Comparison of ENCODE assay signal across 22 cellular contexts in the genomic region with DNA sequence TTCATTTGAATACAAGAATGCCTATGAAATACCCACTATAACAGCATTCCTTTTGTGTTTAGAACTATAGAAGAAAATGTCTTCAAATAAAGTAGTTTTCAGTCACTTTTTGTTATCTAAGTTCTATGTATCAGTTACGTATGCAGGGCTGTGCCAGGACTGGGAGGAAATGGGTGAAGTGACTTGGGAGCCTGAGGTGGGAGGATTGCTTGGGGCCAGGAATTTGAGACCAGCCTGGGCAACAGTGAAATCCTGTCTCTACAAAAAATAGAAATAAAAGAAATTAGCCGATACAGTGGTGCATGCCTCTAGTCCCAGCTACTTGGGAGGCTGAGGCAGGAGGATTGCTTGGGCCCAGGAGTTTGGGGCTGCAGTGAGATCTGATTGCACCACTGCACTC. TPM values are rescaled to one million over a fixed set of nuclear protein-coding genes. Genes with fewer than 3 reads are reported as not detected.
DNase-seq lines count a peak whose midpoint lies in the region; ATAC-seq, FAIRE-seq and TF ChIP-seq lines count a peak whose summit lies in the region.
"Had no signal": no experiment of that assay in that cellular context is flagged by ENCODE, and none has a peak within 500 bp of the region (broad histone marks: within the 10 kb centered on the region; RNA-seq: fewer than 3 reads in every experiment).

No MANE protein-coding gene starts in this region.

- peak overlapping the region; percentile 84 for H3K27ac Mint-ChIP-seq in activated T-cell treated with anti-CD3 and anti-CD28 coated beads, Interleukin-2, amount 50 U/mL, for 24 hours
- peak overlapping the region; percentile 53 for H3K27ac Mint-ChIP-seq in activated T-helper 2 cell treated with anti-CD3 and anti-CD28 coated beads, Interferon-gamma antibody, Interleukin-2, Interleukin-4, amounts not matched to agents 10 μg/mL and 5 μg/mL and 100 μg/mL, durations not matched to agents 14 hours and 24 hours and 36 hours
- H3K27ac Mint-ChIP-seq in stimulated activated naive CD8-positive, alpha-beta T cell treated with anti-CD3 and anti-CD28 coated beads, Interleukin-15, amount 100 ng/mL, for 72 hours, result peak overlapping the region in 1 of 2 donors; percentile 87
- H3K27ac Mint-ChIP-seq: B cell, CD14-positive monocyte had no signal

- peaks cover 29% of the 10 kb centered on the region for H3K36me3 Mint-ChIP-seq in activated T-cell treated with anti-CD3 and anti-CD28 coated beads, Interleukin-2, amount 50 U/mL, for 24 hours (ENCODE audit: low read depth)
- H3K36me3 Mint-ChIP-seq in activated T-helper 2 cell treated with anti-CD3 and anti-CD28 coated beads, Interferon-gamma antibody, Interleukin-2, Interleukin-4, amounts not matched to agents 10 μg/mL and 5 μg/mL and 100 μg/mL, durations not matched to agents 14 hours and 24 hours and 36 hours (ENCODE audit: low read depth), result peaks cover 18% of the 10 kb centered on the region

- no peak for ATAC-seq in stimulated activated naive CD8-positive, alpha-beta T cell treated with anti-CD3 and anti-CD28 coated beads, Interleukin-15, amount 100 ng/mL, for 72 hours

- FAIRE-seq in HTR-8/SVneo (lab: Jason Lieb, UNC) (peak; percentile 51), H54 (lab: Jason Lieb, UNC) (no peak)
- FAIRE-seq: A204.1, GM19239, H1 had no signal

- H3K27me3 Mint-ChIP-seq in activated T-cell treated with anti-CD3 and anti-CD28 coated beads, Interleukin-2, amount 50 U/mL, for 24 hours, result peaks cover 25% of the 10 kb centered on the region
- peaks cover 19% of the 10 kb centered on the region for H3K27me3 Mint-ChIP-seq in activated T-helper 2 cell treated with anti-CD3 and anti-CD28 coated beads, Interferon-gamma antibody, Interleukin-2, Interleukin-4, amounts not matched to agents 10 μg/mL and 5 μg/mL and 100 μg/mL, durations not matched to agents 14 hours and 24 hours and 36 hours (ENCODE audit: low read depth)
- H3K27me3 Mint-ChIP-seq in stimulated activated naive CD8-positive, alpha-beta T cell treated with anti-CD3 and anti-CD28 coated beads, Interleukin-15, amount 100 ng/mL, for 72 hours, result peaks cover 16% of the 10 kb centered on the region
- H3K27me3 Mint-ChIP-seq: B cell had no signal

- no peak for TF ChIP-seq POLR2A in H54 (IDR thresholded peaks at IDR 0.05; ENCODE audit: low read depth, low read length)

- no peak overlapping the region for H3K4me3 Mint-ChIP-seq in activated T-cell treated with anti-CD3 and anti-CD28 coated beads, Interleukin-2, amount 50 U/mL, for 24 hours
- no peak overlapping the region for H3K4me3 Mint-ChIP-seq in activated T-helper 2 cell treated with anti-CD3 and anti-CD28 coated beads, Interferon-gamma antibody, Interleukin-2, Interleukin-4, amounts not matched to agents 10 μg/mL and 5 μg/mL and 100 μg/mL, durations not matched to agents 14 hours and 24 hours and 36 hours (ENCODE audit: low read depth)
- peak overlapping the region; percentile 20 to 69 for H3K4me3 Mint-ChIP-seq in stimulated activated naive CD8-positive, alpha-beta T cell treated with anti-CD3 and anti-CD28 coated beads, Interleukin-15, amount 100 ng/mL, for 72 hours
- H3K4me3 Mint-ChIP-seq: B cell, CD14-positive monocyte had no signal

- H3K4me1 Mint-ChIP-seq in activated T-cell treated with anti-CD3 and anti-CD28 coated beads, Interleukin-2, amount 50 U/mL, for 24 hours (ENCODE audit: low read depth), result peaks cover 53% of the 10 kb centered on the region
- peaks cover 40% of the 10 kb centered on the region for H3K4me1 Mint-ChIP-seq in activated T-helper 2 cell treated with anti-CD3 and anti-CD28 coated beads, Interferon-gamma antibody, Interleukin-2, Interleukin-4, amounts not matched to agents 10 μg/mL and 5 μg/mL and 100 μg/mL, durations not matched to agents 14 hours and 24 hours and 36 hours (ENCODE audit: low read depth)
- H3K4me1 Mint-ChIP-seq in stimulated activated naive CD8-positive, alpha-beta T cell treated with anti-CD3 and anti-CD28 coated beads, Interleukin-15, amount 100 ng/mL, for 72 hours, result peaks cover 77% of the 10 kb centered on the region
- H3K4me1 Mint-ChIP-seq: B cell had no signal

- no peak for DNase-seq in activated T-cell treated with anti-CD3 and anti-CD28 coated beads, Interleukin-2, amount 50 U/mL, for 24 hours
- DNase-seq in activated T-cell treated with anti-CD3 and anti-CD28 coated beads, Interleukin-2, amount 50 U/mL, for 48 hours, result no peak
- DNase-seq in HTR-8/SVneo (ENCODE audit: insufficient read length, low spot score) (no peak), Ammon's horn (ENCODE audit: low spot score) (no peak), glomerular visceral epithelial cell (ENCODE audit: extremely low spot score) (no peak), H54 (ENCODE audit: insufficient read length, low spot score) (no peak)
- DNase-seq in activated T-helper 2 cell treated with anti-CD3 and anti-CD28 coated beads, Interferon-gamma antibody, Interleukin-2, Interleukin-4, amounts not matched to agents 10 μg/mL and 5 μg/mL and 100 μg/mL, durations not matched to agents 14 hours and 24 hours and 36 hours (ENCODE audit: low spot score), result no peak
- DNase-seq in stimulated activated naive CD8-positive, alpha-beta T cell treated with anti-CD3 and anti-CD28 coated beads, Interleukin-15, amount 100 ng/mL, for 72 hours, result no peak
- DNase-seq: DMS79, Kasumi-1, MG63, NCI-H1694 treated with DMSO at 0.1 percent for 48 hours, NCI-H2081 treated with DMSO at 0.1 percent for 48 hours, NCI-H2171 treated with DMSO at 0.1 percent for 48 hours, NCI-H524 treated with DMSO at 0.1 percent for 48 hours, NCI-H82, Peyer's patch had no signal

- intact Hi-C loops in activated T-helper 2 cell treated with anti-CD3 and anti-CD28 coated beads, Interferon-gamma antibody, Interleukin-2, Interleukin-4, amounts not matched to agents 10 μg/mL and 5 μg/mL and 100 μg/mL, durations not matched to agents 14 hours and 24 hours and 36 hours (cut with micrococcal nuclease), result loop anchor here (1.0 to 5.0 kb wide), 4 partner anchors 19 to 341 kb away; no protein-coding TSS in a partner anchor

- H3K9me3 Mint-ChIP-seq in activated T-cell treated with anti-CD3 and anti-CD28 coated beads, Interleukin-2, amount 50 U/mL, for 24 hours, result no peaks in the 10 kb centered on the region
- no peaks in the 10 kb centered on the region for H3K9me3 Mint-ChIP-seq in activated T-helper 2 cell treated with anti-CD3 and anti-CD28 coated beads, Interferon-gamma antibody, Interleukin-2, Interleukin-4, amounts not matched to agents 10 μg/mL and 5 μg/mL and 100 μg/mL, durations not matched to agents 14 hours and 24 hours and 36 hours
- no peaks in the 10 kb centered on the region for H3K9me3 Mint-ChIP-seq in stimulated activated naive CD8-positive, alpha-beta T cell treated with anti-CD3 and anti-CD28 coated beads, Interleukin-15, amount 100 ng/mL, for 72 hours

RNA-seq across cellular contexts. Expression of a gene that starts 22.9 kb away (rescaled TPM):
- not detected in 2 replicates for total RNA-seq in activated T-helper 2 cell treated with anti-CD3 and anti-CD28 coated beads, Interferon-gamma antibody, Interleukin-2, Interleukin-4, amounts not matched to agents 10 μg/mL and 5 μg/mL and 100 μg/mL, durations not matched to agents 14 hours and 24 hours and 36 hours
- total RNA-seq: B cell, H1, Peyer's patch had no signal

RNA-seq across cellular contexts. Expression of a gene that starts 22.9 kb away (rescaled TPM):
- total RNA-seq in activated T-helper 2 cell treated with anti-CD3 and anti-CD28 coated beads, Interferon-gamma antibody, Interleukin-2, Interleukin-4, amounts not matched to agents 10 μg/mL and 5 μg/mL and 100 μg/mL, durations not matched to agents 14 hours and 24 hours and 36 hours, result 16.2 and 16.9 TPM in 2 replicates

Comparison
In these comparisons a context has a peak if more than half of its experiments do, and no peak if none do; other contexts are left out.
1. H3K4me3 Mint-ChIP-seq: peak in stimulated activated naive CD8-positive, alpha-beta T cell treated with anti-CD3 and anti-CD28 coated beads, Interleukin-15, amount 100 ng/mL, for 72 hours (2 of 2); none in activated T-cell treated with anti-CD3 and anti-CD28 coated beads, Interleukin-2, amount 50 U/mL, for 24 hours (single experiment) and activated T-helper 2 cell treated with anti-CD3 and anti-CD28 coated beads, Interferon-gamma antibody, Interleukin-2, Interleukin-4, amounts not matched to agents 10 μg/mL and 5 μg/mL and 100 μg/mL, durations not matched to agents 14 hours and 24 hours and 36 hours (single experiment).